Comparison of ENCODE assay signal across 37 cellular contexts in the genomic region with DNA sequence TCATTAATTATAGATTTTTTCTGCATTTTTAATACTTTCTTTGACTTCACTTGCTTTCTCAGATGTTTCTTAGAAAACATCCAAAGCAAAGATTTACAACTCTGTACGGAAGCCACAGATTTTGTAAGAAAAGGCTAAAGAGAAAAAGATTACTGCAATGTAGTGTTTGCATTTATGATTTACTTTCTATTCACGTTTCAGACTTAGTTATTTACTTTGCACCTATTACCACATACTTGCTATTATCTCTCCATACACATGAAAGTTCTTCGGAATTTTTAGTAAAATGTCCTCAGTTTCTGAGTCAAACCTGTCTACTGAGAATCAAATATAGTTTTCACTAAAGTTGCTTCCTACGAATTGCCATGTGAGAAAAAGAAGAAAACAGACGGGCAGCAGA.
"Had no signal": no experiment of that assay in that cellular context is flagged by ENCODE, and none has a peak within 500 bp of the region (broad histone marks: within the 10 kb centered on the region; RNA-seq: fewer than 3 reads in every experiment).

No MANE protein-coding gene starts in this region.

- H3K9me3 ChIP-seq: adrenal gland, body of pancreas had no signal

- H3K27ac Mint-ChIP-seq: activated B cell treated with CpG ODN at 0.5 μM for 24 hours; activated CD4-positive, alpha-beta memory T cell treated with anti-CD3 and anti-CD28 coated beads for 36 hours; activated CD4-positive, alpha-beta T cell treated with anti-CD3 and anti-CD28 coated beads, Interleukin-2, amount 10 ng/mL, durations not matched to agents 24 days and 14 days; activated CD8-positive, alpha-beta T cell treated with anti-CD3 and anti-CD28 coated beads for 36 hours; activated naive CD4-positive, alpha-beta T cell treated with anti-CD3 and anti-CD28 coated beads for 36 hours; activated naive CD4-positive, alpha-beta T cell treated with anti-CD3 and anti-CD28 coated beads, Interleukin-2, amount 50 U/mL, for 72 hours; activated naive CD8-positive, alpha-beta T cell treated with anti-CD3 and anti-CD28 coated beads for 36 hours; activated T-cell treated with anti-CD3 and anti-CD28 coated beads, Interleukin-2, amount 50 U/mL, for 72 hours; activated T-helper 1 cell treated with anti-CD3 and anti-CD28 coated beads, Interleukin-12 subunit alpha, Interleukin-12 subunit beta, Interleukin-2, Interleukin-4 antibody, amounts not matched to agents 30 ng/mL and 10 ng/mL and 1 ng/mL, durations not matched to agents 14 hours and 24 hours and 36 hours; activated T-helper 17 cell treated with anti-CD3 and anti-CD28 coated beads, Interleukin-2, amount 50 U/mL, for 72 hours; T-helper 1 cell treated with Interleukin-12 subunit alpha and Interleukin-12 subunit beta and Interleukin-4 antibody, amounts not matched to agents 30 μg/mL and 1 μg/mL, for 36 hours; T-helper 2 cell treated with Interferon-gamma antibody and Interleukin-4, amounts not matched to agents 5 μg/mL and 100 μg/mL, for 36 hours had no signal

- DNase-seq: activated B cell treated with CpG ODN at 0.5 μM for 24 hours; activated CD4-positive, alpha-beta memory T cell treated with anti-CD3 and anti-CD28 coated beads for 36 hours; activated CD4-positive, alpha-beta T cell treated with anti-CD3 and anti-CD28 coated beads for 4 hours; activated CD4-positive, alpha-beta T cell treated with anti-CD3 and anti-CD28 coated beads, Interleukin-2, amount 10 ng/mL, durations not matched to agents 24 days and 14 days; activated CD4-positive, alpha-beta T cell treated with anti-CD3 and anti-CD28 coated beads, Interleukin-2, amount 50 U/mL, for 1 hour; activated CD4-positive, alpha-beta T cell treated with anti-CD3 and anti-CD28 coated beads, Interleukin-2, amount 50 U/mL, for 4 hours; activated CD4-positive, CD25-positive, alpha-beta regulatory T cell treated with anti-CD3 and anti-CD28 coated beads, Interleukin-2, amount 50 U/mL, for 72 hours; activated CD8-positive, alpha-beta memory T cell treated with anti-CD3 and anti-CD28 coated beads, Interleukin-2, amount 50 U/mL, for 4 hours; activated CD8-positive, alpha-beta T cell treated with anti-CD3 and anti-CD28 coated beads for 36 hours; activated effector memory CD4-positive, alpha-beta T cell treated with anti-CD3 and anti-CD28 coated beads, Interleukin-2, amount 50 U/mL, for 16 hours; activated gamma-delta T cell treated with Interleukin-2 at 50 U/mL for 16 hours; activated naive CD4-positive, alpha-beta T cell; activated naive CD4-positive, alpha-beta T cell treated with anti-CD3 and anti-CD28 coated beads for 36 hours; activated naive CD4-positive, alpha-beta T cell treated with anti-CD3 and anti-CD28 coated beads, Interleukin-2, amount 50 U/mL, for 16 hours; activated naive CD8-positive, alpha-beta T cell treated with anti-CD3 and anti-CD28 coated beads for 36 hours; activated T-cell treated with anti-CD3 and anti-CD28 coated beads for 4 hours; activated T-cell treated with anti-CD3 and anti-CD28 coated beads, Interleukin-2, amount 50 U/mL, for 1 hour; activated T-cell treated with anti-CD3 and anti-CD28 coated beads, Interleukin-2, amount 50 U/mL, for 4 hours; activated T-cell treated with anti-CD3 and anti-CD28 coated beads, Interleukin-2, amount 50 U/mL, for 72 hours; adrenal gland; amniotic stem cell; aorta; body of pancreas; brain microvascular endothelial cell; central memory CD4-positive, alpha-beta T cell; T-helper 1 cell; T-helper 2 cell; T-helper 9 cell; WERI-Rb-1 had no signal

- H3K36me3 ChIP-seq: adrenal gland, brain microvascular endothelial cell, breast epithelium, WERI-Rb-1 had no signal

- H3K4me1 ChIP-seq: adrenal gland, body of pancreas, breast epithelium had no signal

- H3K4me1 Mint-ChIP-seq: activated B cell treated with CpG ODN at 0.5 μM for 24 hours; activated CD4-positive, alpha-beta T cell treated with anti-CD3 and anti-CD28 coated beads, Interleukin-2, amount 10 ng/mL, durations not matched to agents 24 days and 14 days; activated naive CD8-positive, alpha-beta T cell treated with anti-CD3 and anti-CD28 coated beads for 36 hours; activated T-helper 17 cell treated with anti-CD3 and anti-CD28 coated beads, Interleukin-2, amount 50 U/mL, for 72 hours had no signal

- H3K27me3 Mint-ChIP-seq: activated B cell treated with CpG ODN at 0.5 μM for 24 hours; activated CD4-positive, alpha-beta memory T cell treated with anti-CD3 and anti-CD28 coated beads for 36 hours; activated CD4-positive, alpha-beta T cell treated with anti-CD3 and anti-CD28 coated beads, Interleukin-2, amount 10 ng/mL, durations not matched to agents 24 days and 14 days; activated CD8-positive, alpha-beta T cell treated with anti-CD3 and anti-CD28 coated beads for 36 hours; activated naive CD8-positive, alpha-beta T cell treated with anti-CD3 and anti-CD28 coated beads for 36 hours; activated T-helper 17 cell treated with anti-CD3 and anti-CD28 coated beads, Interleukin-2, amount 50 U/mL, for 72 hours had no signal

- H3K4me3 ChIP-seq: adrenal gland, body of pancreas, breast epithelium had no signal

- FAIRE-seq: astrocyte, TTC549 had no signal

- H3K27me3 ChIP-seq: adrenal gland, body of pancreas, brain microvascular endothelial cell, breast epithelium had no signal

- H3K4me3 Mint-ChIP-seq: activated B cell treated with CpG ODN at 0.5 μM for 24 hours; activated CD4-positive, alpha-beta memory T cell treated with anti-CD3 and anti-CD28 coated beads for 36 hours; activated CD4-positive, alpha-beta T cell treated with anti-CD3 and anti-CD28 coated beads, Interleukin-2, amount 10 ng/mL, durations not matched to agents 24 days and 14 days; activated CD8-positive, alpha-beta T cell treated with anti-CD3 and anti-CD28 coated beads for 36 hours; activated naive CD4-positive, alpha-beta T cell treated with anti-CD3 and anti-CD28 coated beads for 36 hours; activated naive CD8-positive, alpha-beta T cell treated with anti-CD3 and anti-CD28 coated beads for 36 hours; activated T-cell treated with anti-CD3 and anti-CD28 coated beads, Interleukin-2, amount 50 U/mL, for 4 hours; activated T-cell treated with anti-CD3 and anti-CD28 coated beads, Interleukin-2, amount 50 U/mL, for 72 hours; activated T-helper 1 cell treated with anti-CD3 and anti-CD28 coated beads, Interleukin-12 subunit alpha, Interleukin-12 subunit beta, Interleukin-2, Interleukin-4 antibody, amounts not matched to agents 30 ng/mL and 10 ng/mL and 1 ng/mL, durations not matched to agents 14 hours and 24 hours and 36 hours; activated T-helper 17 cell treated with anti-CD3 and anti-CD28 coated beads, Interleukin-2, amount 50 U/mL, for 72 hours; T-helper 1 cell treated with Interleukin-12 subunit alpha and Interleukin-12 subunit beta and Interleukin-4 antibody, amounts not matched to agents 30 μg/mL and 1 μg/mL, for 36 hours; T-helper 2 cell treated with Interferon-gamma antibody and Interleukin-4, amounts not matched to agents 5 μg/mL and 100 μg/mL, for 36 hours had no signal

- H3K27ac ChIP-seq: adrenal gland, body of pancreas, brain microvascular endothelial cell, breast epithelium, WERI-Rb-1 had no signal
